9 cellular contexts compared by ENCODE assay signal in genomic region chr12:11437966-11438365, GRCh38. TPM values are rescaled to one million over a fixed set of nuclear protein-coding genes. Genes with fewer than 3 reads are reported as not detected.
"Had no signal": no experiment of that assay in that cellular context is flagged by ENCODE, and none has a peak within 500 bp of the region (broad histone marks: within the 10 kb centered on the region; RNA-seq: fewer than 3 reads in every experiment).

No MANE protein-coding gene starts in this region.

- H3K27ac ChIP-seq: GM23248, HL-60 had no signal

- H3K27me3 Mint-ChIP-seq: IgD-negative memory B cell had no signal

- FAIRE-seq: H54, HepG2 had no signal

- H3K9me3 Mint-ChIP-seq: H9 had no signal

- DNase-seq: GM23248, GOT3, H9, HCEC 1CT had no signal

- H3K4me3 Mint-ChIP-seq: H9 had no signal

- H3K4me1 Mint-ChIP-seq: IgD-negative memory B cell had no signal

- ATAC-seq: HepG2 had no signal

- H3K27ac Mint-ChIP-seq: H9, IgD-negative memory B cell had no signal

RNA-seq across cellular contexts. Expression of gene PRB2, which starts 42.6 kb away (rescaled TPM):
- total RNA-seq: GM23248, H9, HepG2, HT1080 had no signal
